6 cellular contexts compared by ENCODE assay signal in genomic region chr16:30367349-30368009, GRCh38. TPM values are rescaled to one million over a fixed set of nuclear protein-coding genes. Genes with fewer than 3 reads are reported as not detected.
DNase-seq lines count a peak whose midpoint lies in the region; ATAC-seq and TF ChIP-seq lines count a peak whose summit lies in the region.

No MANE protein-coding gene starts in this region.

- H3K79me2 ChIP-seq in HCT116 (ENCODE audit: insufficient read depth, low read length) (peaks cover 71% of the 10 kb centered on the region), neural progenitor cell (ENCODE audit: low read depth) (peaks cover 54% of the 10 kb centered on the region)

- H3K27ac Mint-ChIP-seq in MCF 10A (ENCODE audit: low read depth, unreplicated experiment) (peak overlapping the region; percentile 72), neural progenitor cell (peak overlapping the region; percentile 24)

- no peak for DNase-seq in HCT116 (ENCODE audit: low read depth, low spot score)
- no peak for DNase-seq in MCF 10A (ENCODE audit: unreplicated experiment)
- no peak for DNase-seq in neural progenitor cell (ENCODE audit: low spot score)
- DNase-seq in NCI-H1417 (lab: John Stamatoyannopoulos, UW), result no peak

- H3K9me3 ChIP-seq in HCT116 (ENCODE audit: control insufficient read depth in 1 of 2, insufficient read depth in 1 of 2, low read depth in 1 of 2, low read length in 2 of 2) (no peaks in the 10 kb centered on the region), neural progenitor cell (ENCODE audit: low read depth) (no peaks in the 10 kb centered on the region)

- H3K9me3 Mint-ChIP-seq in MCF 10A (ENCODE audit: unreplicated experiment) (no peaks in the 10 kb centered on the region), neural progenitor cell (no peaks in the 10 kb centered on the region)

- BruUV-seq in HCT116 (replicated peaks; lab: Mats Ljungman, UMichigan) (no TSS peak), MCF 10A (replicated peaks; lab: Mats Ljungman, UMichigan) (no TSS peak)

- H3K36me3 ChIP-seq in HCT116 (ENCODE audit: control insufficient read depth in 1 of 2, insufficient read depth in 2 of 2, low read length in 2 of 2) (peaks cover 14 to 18% of the 10 kb centered on the region in 2 experiments), neural progenitor cell (no peaks in the 10 kb centered on the region)

- RAD21 ChIA-PET in HCT116 (lab: Charles Lee; ENCODE audit: low non-redundant PET in 1 of 2, low total read pairs in 2 of 2, uncharacterized antibody in 2 of 2, unreplicated experiment in 2 of 2), result no interaction called here

- H3K27me3 Mint-ChIP-seq in MCF 10A (ENCODE audit: insufficient read depth, unreplicated experiment) (no peaks in the 10 kb centered on the region), neural progenitor cell (ENCODE audit: insufficient read depth, low read depth) (peaks cover 3% of the 10 kb centered on the region)

- H4K20me1 ChIP-seq in HCT116 (ENCODE audit: insufficient read depth) (no peaks in the 10 kb centered on the region), neural progenitor cell (ENCODE audit: low read depth) (peaks cover 28% of the 10 kb centered on the region)

- H3K9me2 ChIP-seq in HCT116 (ENCODE audit: insufficient read depth), result no peaks in the 10 kb centered on the region

- no peak for ATAC-seq in HCT116
- ATAC-seq in GM21447 (IDR thresholded peaks at IDR 0.05; ENCODE audit: unreplicated experiment), result no peak
- ATAC-seq in HG02885 (IDR thresholded peaks at IDR 0.05; ENCODE audit: poor library complexity, unreplicated experiment), result no peak

- H2AFZ ChIP-seq in HCT116 (ENCODE audit: low read depth, low read length, poor library complexity, severe bottlenecking), result no peak overlapping the region
- H2AFZ ChIP-seq in neural progenitor cell (replicated peaks), result no peak overlapping the region

- H3K36me3 Mint-ChIP-seq in MCF 10A (ENCODE audit: insufficient read depth, unreplicated experiment) (peaks cover 25% of the 10 kb centered on the region), neural progenitor cell (peaks cover 21% of the 10 kb centered on the region)

- CTCF ChIA-PET in HCT116 (lab: Charles Lee) (no interaction called here), MCF 10A (lab: Yijun Ruan, JAX) (interaction anchor here (1.0 to 1.3 kb wide), 2 partner anchors 15 to 42 kb away, joined by 3 to 5 read pairs; partner anchors contain the start of gene SEPTIN1)

- POLR2A ChIA-PET in HCT116 (lab: Charles Lee), result no interaction called here
- POLR2A ChIA-PET in MCF 10A (lab: Yijun Ruan, JAX), result interaction anchor here (0.6 to 9.6 kb wide), 5 partner anchors 11 to 242 kb away, joined by 3 to 132 read pairs (median 6); partner anchors contain the start of gene CD2BP2

- H3K4me1 ChIP-seq in HCT116 (ENCODE audit: control insufficient read depth in 1 of 2, insufficient read depth in 2 of 2, low read length in 2 of 2), result peaks cover 18 to 30% of the 10 kb centered on the region in 2 experiments
- peaks cover 17% of the 10 kb centered on the region for H3K4me1 ChIP-seq in neural progenitor cell

- TF ChIP-seq POLR2A in HCT116 (IDR thresholded peaks at IDR 0.05; ENCODE audit: borderline replicate concordance, extremely low read depth, insufficient read depth, insufficient read length), result no peak

- H3K4me1 Mint-ChIP-seq in MCF 10A (ENCODE audit: insufficient read depth, unreplicated experiment) (peaks cover 51% of the 10 kb centered on the region), neural progenitor cell (peaks cover 39% of the 10 kb centered on the region)

- TF ChIP-seq CTCF in HCT116 (IDR thresholded peaks at IDR 0.05 in 2 of 3, conservative IDR thresholded peaks at IDR 0.05 in 1 of 3; ENCODE audit: borderline replicate concordance in 1 of 3, insufficient read depth in 1 of 3, low read depth in 2 of 3, low read length in 2 of 3), result no peak
- TF ChIP-seq CTCF in MCF 10A (IDR thresholded peaks at IDR 0.05; ENCODE audit: unreplicated experiment), result no peak
- no peak for TF ChIP-seq CTCF in neural progenitor cell (IDR thresholded peaks at IDR 0.05)

- no peak overlapping the region for H3K27ac ChIP-seq in HCT116 (ENCODE audit: low read depth, low read length)
- no peak overlapping the region for H3K27ac ChIP-seq in neural progenitor cell

- H3K4me3 Mint-ChIP-seq in MCF 10A (ENCODE audit: unreplicated experiment), result peak overlapping the region; percentile 78
- H3K4me3 Mint-ChIP-seq in neural progenitor cell, result peak overlapping the region; percentile 90

- H3K27me3 ChIP-seq in HCT116 (ENCODE audit: insufficient read depth, low read length) (no peaks in the 10 kb centered on the region), neural progenitor cell (no peaks in the 10 kb centered on the region)

- intact Hi-C loops in HCT116 (cut with micrococcal nuclease), result no loop called here
- intact Hi-C loops in MCF 10A (cut with micrococcal nuclease), result loop anchor here (2.0 kb wide), 1 partner anchor 41 kb away; no protein-coding TSS in a partner anchor

- H3K9ac ChIP-seq in HCT116 (ENCODE audit: low read length) (peak overlapping the region; percentile 82; the same call in 1 of the 2 replicates), neural progenitor cell (peak overlapping the region; percentile 14)

- H3K4me2 ChIP-seq in HCT116 (ENCODE audit: low read length) (0 out of 2 replicates have a peak overlapping the region, but pooled peaks have one; percentile 92), neural progenitor cell (peak overlapping the region; percentile 91)

- H3K4me3 ChIP-seq in HCT116 (replicated peaks in 1 of 2; ENCODE audit: low read depth in 1 of 2, low read length in 2 of 2) (no peak overlapping the region), neural progenitor cell (peak overlapping the region; percentile 95)

- no peak for TF ChIP-seq RAD21 in HCT116 (IDR thresholded peaks at IDR 0.05; ENCODE audit: low read depth)

- peaks cover 25% of the 10 kb centered on the region for H3F3A ChIP-seq in neural progenitor cell (ENCODE audit: low read depth)

TF ChIP-seq in HCT116, 20 proteins besides CTCF, POLR2A, EP300 and RAD21:
- TF ChIP-seq CEBPB (IDR thresholded peaks at IDR 0.05; ENCODE audit: low read depth) (no peak), SP1 (IDR thresholded peaks at IDR 0.05; ENCODE audit: low read depth) (no peak), TCF7L2 (IDR thresholded peaks at IDR 0.05; ENCODE audit: borderline replicate concordance, extremely low read depth, insufficient read depth, insufficient read length) (no peak), JUND (IDR thresholded peaks at IDR 0.05) (no peak), ZFX (IDR thresholded peaks at IDR 0.05) (no peak), SRF (IDR thresholded peaks at IDR 0.05; ENCODE audit: low read depth) (no peak)
- TF ChIP-seq, protein P1, sequence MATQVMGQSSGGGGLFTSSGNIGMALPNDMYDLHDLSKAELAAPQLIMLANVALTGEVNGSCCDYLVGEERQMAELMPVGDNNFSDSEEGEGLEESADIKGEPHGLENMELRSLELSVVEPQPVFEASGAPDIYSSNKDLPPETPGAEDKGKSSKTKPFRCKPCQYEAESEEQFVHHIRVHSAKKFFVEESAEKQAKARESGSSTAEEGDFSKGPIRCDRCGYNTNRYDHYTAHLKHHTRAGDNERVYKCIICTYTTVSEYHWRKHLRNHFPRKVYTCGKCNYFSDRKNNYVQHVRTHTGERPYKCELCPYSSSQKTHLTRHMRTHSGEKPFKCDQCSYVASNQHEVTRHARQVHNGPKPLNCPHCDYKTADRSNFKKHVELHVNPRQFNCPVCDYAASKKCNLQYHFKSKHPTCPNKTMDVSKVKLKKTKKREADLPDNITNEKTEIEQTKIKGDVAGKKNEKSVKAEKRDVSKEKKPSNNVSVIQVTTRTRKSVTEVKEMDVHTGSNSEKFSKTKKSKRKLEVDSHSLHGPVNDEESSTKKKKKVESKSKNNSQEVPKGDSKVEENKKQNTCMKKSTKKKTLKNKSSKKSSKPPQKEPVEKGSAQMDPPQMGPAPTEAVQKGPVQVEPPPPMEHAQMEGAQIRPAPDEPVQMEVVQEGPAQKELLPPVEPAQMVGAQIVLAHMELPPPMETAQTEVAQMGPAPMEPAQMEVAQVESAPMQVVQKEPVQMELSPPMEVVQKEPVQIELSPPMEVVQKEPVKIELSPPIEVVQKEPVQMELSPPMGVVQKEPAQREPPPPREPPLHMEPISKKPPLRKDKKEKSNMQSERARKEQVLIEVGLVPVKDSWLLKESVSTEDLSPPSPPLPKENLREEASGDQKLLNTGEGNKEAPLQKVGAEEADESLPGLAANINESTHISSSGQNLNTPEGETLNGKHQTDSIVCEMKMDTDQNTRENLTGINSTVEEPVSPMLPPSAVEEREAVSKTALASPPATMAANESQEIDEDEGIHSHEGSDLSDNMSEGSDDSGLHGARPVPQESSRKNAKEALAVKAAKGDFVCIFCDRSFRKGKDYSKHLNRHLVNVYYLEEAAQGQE (IDR thresholded peaks at IDR 0.05; ENCODE audit: low read depth), result no peak

RNA-seq across cellular contexts. Expression of gene TBC1D10B, which starts 2.8 kb away (rescaled TPM):
- total RNA-seq in HCT116 (2021; ENCODE audit: unreplicated experiment) (49.2 TPM), MCF 10A (2022) (46.5 and 48.0 TPM in 2 replicates), neural progenitor cell (ENCODE audit: low replicate concordance) (8.2 and 23.4 TPM in 2 replicates)
- polyA plus RNA-seq in HCT116 (2012), result 35.5 and 38.1 TPM in 2 replicates

RNA-seq across cellular contexts. Expression of gene MYL11, which starts 7.1 kb away (rescaled TPM):
- total RNA-seq in HCT116 (2021; ENCODE audit: unreplicated experiment), result not detected
- 0.46 and 1.4 TPM in 2 replicates for polyA plus RNA-seq in HCT116 (2012)
- total RNA-seq in MCF 10A (2022), result 1.2 and 1.6 TPM in 2 replicates
- 0.68 and 4.1 TPM in 2 replicates for total RNA-seq in neural progenitor cell (ENCODE audit: low replicate concordance)

RNA-seq across cellular contexts. Expression of gene CD2BP2, which starts 12.4 kb away (rescaled TPM):
- total RNA-seq in HCT116 (2021; ENCODE audit: unreplicated experiment) (51.8 TPM), MCF 10A (2022) (48.4 and 58.9 TPM in 2 replicates), neural progenitor cell (ENCODE audit: low replicate concordance) (30.4 and 55.1 TPM in 2 replicates)
- 24.9 and 27.4 TPM in 2 replicates for polyA plus RNA-seq in HCT116 (2012)

RNA-seq across cellular contexts. Expression of gene SEPTIN1, which starts 14.9 kb away (rescaled TPM):
- total RNA-seq in HCT116 (2021; ENCODE audit: unreplicated experiment) (3.4 TPM), MCF 10A (2022) (1.3 and 1.7 TPM in 2 replicates), neural progenitor cell (ENCODE audit: low replicate concordance) (1.1 TPM in 1 of 2 replicates, not detected in the other)
- 2.3 and 2.4 TPM in 2 replicates for polyA plus RNA-seq in HCT116 (2012)

RNA-seq across cellular contexts. Expression of gene ZNF48, which starts 27.7 kb away (rescaled TPM):
- total RNA-seq in HCT116 (2021; ENCODE audit: unreplicated experiment), result 17.9 TPM
- 12.8 and 15.5 TPM in 2 replicates for polyA plus RNA-seq in HCT116 (2012)
- 11.0 and 12.4 TPM in 2 replicates for total RNA-seq in MCF 10A (2022)
- 39.3 and 41.8 TPM in 2 replicates for total RNA-seq in neural progenitor cell (ENCODE audit: low replicate concordance)
